ENCODE assay signal across 20 cellular contexts in genomic region chr7:92808635-92809034, GRCh38. TPM values are rescaled to one million over a fixed set of nuclear protein-coding genes. Genes with fewer than 3 reads are reported as not detected.
A peak's percentile ranks its signal among the peaks of the same experiment; 100 is the strongest.
DNase-seq lines count a peak whose midpoint lies in the region; ATAC-seq and TF ChIP-seq lines count a peak whose summit lies in the region.
"Had no signal": no experiment of that assay in that cellular context is flagged by ENCODE, and none has a peak within 500 bp of the region (broad histone marks: within the 10 kb centered on the region; RNA-seq: fewer than 3 reads in every experiment).

No MANE protein-coding gene starts in this region.

- peaks cover 11% of the 10 kb centered on the region for H3K9me3 Mint-ChIP-seq in activated CD4-positive, alpha-beta T cell treated with anti-CD3 and anti-CD28 coated beads, Interleukin-2, amount 10 ng/mL, durations not matched to agents 24 days and 14 days
- H3K9me3 Mint-ChIP-seq in nephron, result no peaks in the 10 kb centered on the region
- H3K9me3 Mint-ChIP-seq: CD4-positive, CD25-positive, alpha-beta regulatory T cell; IgD-negative memory B cell; stimulated activated memory B cell treated with anti-CD40 and anti-IgM and Interleukin-4, amounts not matched to agents 10 μg/mL and 1 μg/mL and 100 μg/mL, for 72 hours had no signal

- intact Hi-C loops in activated CD4-positive, alpha-beta T cell treated with anti-CD3 and anti-CD28 coated beads, Interleukin-2, amount 10 ng/mL, durations not matched to agents 24 days and 14 days (cut with micrococcal nuclease), result loop anchor here (1.0 kb wide), 4 partner anchors 11 to 123 kb away; no protein-coding TSS in a partner anchor

- no peaks in the 10 kb centered on the region for H3K27me3 Mint-ChIP-seq in activated CD4-positive, alpha-beta T cell treated with anti-CD3 and anti-CD28 coated beads, Interleukin-2, amount 10 ng/mL, durations not matched to agents 24 days and 14 days
- no peaks in the 10 kb centered on the region for H3K27me3 Mint-ChIP-seq in nephron (ENCODE audit: low read depth)
- H3K27me3 Mint-ChIP-seq: CD4-positive, CD25-positive, alpha-beta regulatory T cell; IgD-negative memory B cell; stimulated activated memory B cell treated with anti-CD40 and anti-IgM and Interleukin-4, amounts not matched to agents 10 μg/mL and 1 μg/mL and 100 μg/mL, for 72 hours had no signal

- DNase-seq in activated CD4-positive, alpha-beta T cell treated with anti-CD3 and anti-CD28 coated beads, Interleukin-2, amount 10 ng/mL, durations not matched to agents 24 days and 14 days, result no peak
- DNase-seq in activated CD4-positive, alpha-beta T cell treated with anti-CD3 and anti-CD28 coated beads, Interleukin-2, amount 50 U/mL, for 1 hour, result no peak
- DNase-seq in astrocyte of the spinal cord (ENCODE audit: low read depth, low spot score) (peak; percentile 41), NCI-H2196 treated with DMSO at 0.1 percent for 48 hours (lab: John Stamatoyannopoulos, UW; ENCODE audit: unreplicated experiment) (no peak)
- DNase-seq: activated naive CD4-positive, alpha-beta T cell treated with Interleukin-2 at 50 U/mL for 16 hours; CD4-positive, CD25-positive, alpha-beta regulatory T cell; DMS79; hippocampal formation; left colon; NCI-H1092 treated with DMSO at 0.1 percent for 48 hours; NCI-H82; transverse colon had no signal

- H3K4me3 ChIP-seq in KMS-11 (IDR thresholded peaks at IDR 0.05; ENCODE audit: insufficient read depth, low read depth, low read length) (no peak overlapping the region), astrocyte of the spinal cord (ENCODE audit: low read depth, low read length) (no peak overlapping the region)
- H3K4me3 ChIP-seq: esophagus muscularis mucosa, transverse colon had no signal

- ATAC-seq in GM21381 (IDR thresholded peaks at IDR 0.05; ENCODE audit: unreplicated experiment) (no peak), HG02678 (IDR thresholded peaks at IDR 0.05; ENCODE audit: unreplicated experiment) (no peak)
- ATAC-seq: stimulated activated memory B cell treated with anti-CD40 and anti-IgM and Interleukin-4, amounts not matched to agents 10 μg/mL and 1 μg/mL and 100 μg/mL, for 72 hours had no signal

- no peaks in the 10 kb centered on the region; the same call in 1 of the 2 replicates for H3K36me3 ChIP-seq in KMS-11 (ENCODE audit: insufficient read depth)
- H3K36me3 ChIP-seq: esophagus muscularis mucosa, transverse colon had no signal

- H3K9ac ChIP-seq in KMS-11, result peak overlapping the region; percentile 70; the same call in 1 of the 2 replicates

- in situ Hi-C loops in astrocyte of the spinal cord (cut with HindIII; ENCODE audit: low sequenced_read_pairs), result no loop called here

- H3K27ac ChIP-seq in KMS-11, result peak overlapping the region; percentile 98
- H3K27ac ChIP-seq: VCaP had no signal

- peak overlapping the region; percentile 54 for H3K4me3 Mint-ChIP-seq in activated CD4-positive, alpha-beta T cell treated with anti-CD3 and anti-CD28 coated beads, Interleukin-2, amount 10 ng/mL, durations not matched to agents 24 days and 14 days
- no peak overlapping the region for H3K4me3 Mint-ChIP-seq in nephron

- peaks cover 50% of the 10 kb centered on the region for H3K36me3 Mint-ChIP-seq in activated CD4-positive, alpha-beta T cell treated with anti-CD3 and anti-CD28 coated beads, Interleukin-2, amount 10 ng/mL, durations not matched to agents 24 days and 14 days (ENCODE audit: low read depth)
- H3K36me3 Mint-ChIP-seq in nephron (ENCODE audit: low read depth), result peaks cover 12% of the 10 kb centered on the region
- H3K36me3 Mint-ChIP-seq: stimulated activated memory B cell treated with anti-CD40 and anti-IgM and Interleukin-4, amounts not matched to agents 10 μg/mL and 1 μg/mL and 100 μg/mL, for 72 hours had no signal

- peak overlapping the region; percentile 85 for H3K4me2 ChIP-seq in KMS-11

- peaks cover 91% of the 10 kb centered on the region for H3K79me2 ChIP-seq in KMS-11 (ENCODE audit: insufficient read depth, low read depth)

- H3K27ac Mint-ChIP-seq in activated CD4-positive, alpha-beta T cell treated with anti-CD3 and anti-CD28 coated beads, Interleukin-2, amount 10 ng/mL, durations not matched to agents 24 days and 14 days, result peak overlapping the region; percentile 75
- H3K27ac Mint-ChIP-seq in nephron, result peak overlapping the region in 2 of 3 experiments; percentile 53 to 54

- H4K20me1 ChIP-seq in KMS-11 (ENCODE audit: insufficient read depth), result no peaks in the 10 kb centered on the region

- peaks cover 100% of the 10 kb centered on the region for H3K4me1 ChIP-seq in KMS-11 (ENCODE audit: low read depth, poor library complexity, severe bottlenecking)

- peaks cover 72% of the 10 kb centered on the region for H3K4me1 Mint-ChIP-seq in activated CD4-positive, alpha-beta T cell treated with anti-CD3 and anti-CD28 coated beads, Interleukin-2, amount 10 ng/mL, durations not matched to agents 24 days and 14 days
- peaks cover 39% of the 10 kb centered on the region for H3K4me1 Mint-ChIP-seq in nephron

- H2AFZ ChIP-seq in KMS-11 (ENCODE audit: low read depth), result no peak overlapping the region

- H3K27me3 ChIP-seq in KMS-11 (ENCODE audit: insufficient read depth, low read depth), result no peaks in the 10 kb centered on the region
- H3K27me3 ChIP-seq: esophagus muscularis mucosa, transverse colon had no signal

- TF ChIP-seq CTCF in KMS-11 (conservative IDR thresholded peaks at IDR 0.05; ENCODE audit: low read depth, low read length) (no peak), astrocyte of the spinal cord (IDR thresholded peaks at IDR 0.05; ENCODE audit: low read depth, low read length) (no peak), nephron (IDR thresholded peaks at IDR 0.05; ENCODE audit: unreplicated experiment in 3 of 3) (no peak)

RNA-seq across cellular contexts. Expression of gene CDK6, which starts 27.7 kb away (rescaled TPM):
- 274 and 277 TPM in 2 replicates for total RNA-seq in activated CD4-positive, alpha-beta T cell treated with anti-CD3 and anti-CD28 coated beads, Interleukin-2, amount 10 ng/mL, durations not matched to agents 24 days and 14 days
